ENCODE assay signal across 8 cellular contexts in genomic region chr11:44596541-44597276, GRCh38. TPM values are rescaled to one million over a fixed set of nuclear protein-coding genes. Genes with fewer than 3 reads are reported as not detected.
DNase-seq lines count a peak whose midpoint lies in the region; ATAC-seq, FAIRE-seq and TF ChIP-seq lines count a peak whose summit lies in the region.

No MANE protein-coding gene starts in this region.

- 66% methylated on average over 12 of the region's 12 CpGs for WGBS in prostate gland
- WGBS in SK-N-SH (ENCODE audit: low lambda C conversion rate), result 91% methylated on average over 10 of the region's 12 CpGs

- H4K20me1 ChIP-seq in astrocyte (ENCODE audit: insufficient read depth, low read length) (peaks cover 3% of the 10 kb centered on the region), SK-N-SH (ENCODE audit: insufficient read depth) (no peaks in the 10 kb centered on the region)

- no peaks in the 10 kb centered on the region for H3F3A ChIP-seq in SK-N-SH (replicated peaks; ENCODE audit: insufficient read depth)

- H3K4me2 ChIP-seq in astrocyte (ENCODE audit: low read length) (no peak overlapping the region), SK-N-SH (no peak overlapping the region)

- H3K79me2 ChIP-seq in astrocyte (ENCODE audit: insufficient read depth, low read length) (no peaks in the 10 kb centered on the region), SK-N-SH (ENCODE audit: insufficient read depth) (no peaks in the 10 kb centered on the region)

- peak overlapping the region; percentile 92 to 97 (median 94) for H3K27ac Mint-ChIP-seq in CD4-positive, CD25-positive, alpha-beta regulatory T cell
- no peak overlapping the region for H3K27ac Mint-ChIP-seq in astrocyte (ENCODE audit: unreplicated experiment)

- H3K9me3 Mint-ChIP-seq in CD4-positive, CD25-positive, alpha-beta regulatory T cell, result no peaks in the 10 kb centered on the region
- H3K9me3 Mint-ChIP-seq in astrocyte (ENCODE audit: unreplicated experiment), result no peaks in the 10 kb centered on the region

- H2AFZ ChIP-seq in astrocyte (ENCODE audit: low read depth, low read length) (no peak overlapping the region), SK-N-SH (ENCODE audit: low read depth) (no peak overlapping the region)

- TF ChIP-seq CTCF in astrocyte (IDR thresholded peaks at IDR 0.05; ENCODE audit: insufficient read depth, low read depth, low read length) (no peak), prostate gland (IDR thresholded peaks at IDR 0.05) (no peak), SK-N-SH (IDR thresholded peaks at IDR 0.05) (no peak)

- peaks cover 43% of the 10 kb centered on the region for H3K4me1 ChIP-seq in CD4-positive, CD25-positive, alpha-beta regulatory T cell (ENCODE audit: control insufficient read depth, insufficient read depth, low read length, poor library complexity, severe bottlenecking)
- H3K4me1 ChIP-seq in SJCRH30, result peaks cover 96% of the 10 kb centered on the region
- H3K4me1 ChIP-seq in astrocyte (ENCODE audit: insufficient read depth, low read length), result no peaks in the 10 kb centered on the region
- peaks cover 3% of the 10 kb centered on the region for H3K4me1 ChIP-seq in prostate gland (replicated peaks)
- H3K4me1 ChIP-seq in SK-N-SH (ENCODE audit: control insufficient read depth in 1 of 2, insufficient read depth in 2 of 2, low read depth in 1 of 2, low read length in 1 of 2), result peaks cover 0 to 33% of the 10 kb centered on the region in 2 experiments; a peak in 1 of 4 replicates

- peak; percentile 46 to 84 (median 51) for DNase-seq in CD4-positive, CD25-positive, alpha-beta regulatory T cell
- DNase-seq in SJCRH30 (peak; percentile 82 to 91), astrocyte (ENCODE audit: low read depth) (peak; percentile 32), prostate gland (ENCODE audit: low spot score) (no peak), SK-N-SH (no peak), H54 (ENCODE audit: insufficient read length, low spot score) (no peak), DMS53 (lab: John Stamatoyannopoulos, UW) (no peak)

- H3K9me3 ChIP-seq in CD4-positive, CD25-positive, alpha-beta regulatory T cell (ENCODE audit: control insufficient read depth in 2 of 2, low read length in 2 of 2), result no peaks in the 10 kb centered on the region
- H3K9me3 ChIP-seq in SJCRH30 (replicated peaks), result no peaks in the 10 kb centered on the region
- no peaks in the 10 kb centered on the region for H3K9me3 ChIP-seq in astrocyte (ENCODE audit: insufficient read depth, low read depth, low read length)
- no peaks in the 10 kb centered on the region for H3K9me3 ChIP-seq in prostate gland
- H3K9me3 ChIP-seq in SK-N-SH, result no peaks in the 10 kb centered on the region

- CTCF ChIA-PET in SK-N-SH (lab: Yijun Ruan, JAX), result interaction anchor here (1.1 to 1.7 kb wide), 4 partner anchors 20 to 311 kb away, joined by 3 to 8 read pairs (median 4); no protein-coding TSS in a partner anchor

- no peaks in the 10 kb centered on the region for H3K9me2 ChIP-seq in SK-N-SH

- peak overlapping the region; percentile 69 for H3K27ac ChIP-seq in CD4-positive, CD25-positive, alpha-beta regulatory T cell (ENCODE audit: insufficient read depth, low read length, poor library complexity, severe bottlenecking)
- H3K27ac ChIP-seq in SJCRH30 (peak overlapping the region; percentile 55), astrocyte (ENCODE audit: low read depth, low read length) (no peak overlapping the region), prostate gland (peak overlapping the region; percentile 34 to 49), SK-N-SH (ENCODE audit: low read depth in 2 of 2, low read length in 1 of 2) (no peak overlapping the region; a peak in 1 of 4 replicates)

- intact Hi-C loops in prostate gland (cut with DNase I), result no loop called here

- peaks cover 9% of the 10 kb centered on the region for H3K36me3 Mint-ChIP-seq in CD4-positive, CD25-positive, alpha-beta regulatory T cell
- H3K36me3 Mint-ChIP-seq in astrocyte (ENCODE audit: low read depth, unreplicated experiment), result peaks cover 10% of the 10 kb centered on the region

- TF ChIP-seq POLR2A in prostate gland (IDR thresholded peaks at IDR 0.05), result no peak
- TF ChIP-seq POLR2A in H54 (IDR thresholded peaks at IDR 0.05; ENCODE audit: low read depth, low read length), result no peak

- peak; percentile 61 to 70 for ATAC-seq in CD4-positive, CD25-positive, alpha-beta regulatory T cell (ENCODE audit: low read depth in 2 of 2)
- peak; percentile 41 for ATAC-seq in GM21717 (IDR thresholded peaks at IDR 0.05; ENCODE audit: unreplicated experiment)

- H3K36me3 ChIP-seq in CD4-positive, CD25-positive, alpha-beta regulatory T cell (ENCODE audit: control insufficient read depth, insufficient read depth, low read length), result peaks cover 5% of the 10 kb centered on the region
- H3K36me3 ChIP-seq in SJCRH30 (peaks cover 15% of the 10 kb centered on the region; the same call in 1 of the 2 replicates), astrocyte (ENCODE audit: insufficient read depth, low read length) (no peaks in the 10 kb centered on the region), prostate gland (no peaks in the 10 kb centered on the region), SK-N-SH (replicated peaks in 1 of 2; ENCODE audit: control insufficient read depth in 1 of 2, insufficient read depth in 2 of 2, low read length in 1 of 2) (no peaks in the 10 kb centered on the region)

- no peak for TF ChIP-seq EP300 in SK-N-SH (IDR thresholded peaks at IDR 0.05; ENCODE audit: borderline replicate concordance in 1 of 2, low read depth in 1 of 2, low read length in 1 of 2)

- H3K27me3 Mint-ChIP-seq in CD4-positive, CD25-positive, alpha-beta regulatory T cell, result no peaks in the 10 kb centered on the region
- H3K27me3 Mint-ChIP-seq in astrocyte (ENCODE audit: low read depth, unreplicated experiment), result peaks cover 2% of the 10 kb centered on the region

- H3K9ac ChIP-seq in astrocyte (ENCODE audit: low read length), result no peak overlapping the region
- no peak overlapping the region for H3K9ac ChIP-seq in SK-N-SH

- H3K4me3 ChIP-seq in CD4-positive, CD25-positive, alpha-beta regulatory T cell (ENCODE audit: low read depth, low read length), result peak overlapping the region; percentile 67
- H3K4me3 ChIP-seq in SJCRH30, result no peak overlapping the region
- H3K4me3 ChIP-seq in astrocyte (ENCODE audit: insufficient read depth, low read depth, low read length), result no peak overlapping the region
- H3K4me3 ChIP-seq in prostate gland, result no peak overlapping the region
- no peak overlapping the region for H3K4me3 ChIP-seq in SK-N-SH (ENCODE audit: low read depth in 2 of 2, low read length in 1 of 2)

- no peak for FAIRE-seq in astrocyte (lab: Jason Lieb, UNC)
- FAIRE-seq in H54 (lab: Jason Lieb, UNC), result no peak

- peaks cover 6 to 72% (median 39%) of the 10 kb centered on the region in 4 donors for H3K4me1 Mint-ChIP-seq in CD4-positive, CD25-positive, alpha-beta regulatory T cell
- H3K4me1 Mint-ChIP-seq in astrocyte (ENCODE audit: low read depth, unreplicated experiment), result peaks cover 10% of the 10 kb centered on the region

- peak overlapping the region; percentile 14 to 80 (median 74) for H3K4me3 Mint-ChIP-seq in CD4-positive, CD25-positive, alpha-beta regulatory T cell
- no peak overlapping the region for H3K4me3 Mint-ChIP-seq in astrocyte (ENCODE audit: unreplicated experiment)

- POLR2A ChIA-PET in SK-N-SH (lab: Yijun Ruan, JAX), result no interaction called here

- no peak for TF ChIP-seq RAD21 in SK-N-SH (IDR thresholded peaks at IDR 0.05; ENCODE audit: low read length)

- no peaks in the 10 kb centered on the region for H3K27me3 ChIP-seq in CD4-positive, CD25-positive, alpha-beta regulatory T cell (ENCODE audit: control insufficient read depth, insufficient read depth, low read length)
- H3K27me3 ChIP-seq in SJCRH30 (no peaks in the 10 kb centered on the region), astrocyte (ENCODE audit: insufficient read depth, low read length) (no peaks in the 10 kb centered on the region), prostate gland (replicated peaks; ENCODE audit: insufficient read depth) (no peaks in the 10 kb centered on the region), SK-N-SH (ENCODE audit: insufficient read depth) (no peaks in the 10 kb centered on the region)

TF ChIP-seq in SK-N-SH, 30 proteins besides CTCF, POLR2A, EP300 and RAD21 (continues in another document):
- TF ChIP-seq REST (IDR thresholded peaks at IDR 0.05; ENCODE audit: low read depth, low read length), result no peak
- no peak for TF ChIP-seq RFX5 (IDR thresholded peaks at IDR 0.05; ENCODE audit: low read length)

RNA-seq across cellular contexts. Expression of gene CD82, which starts 31.2 kb away (rescaled TPM):
- total RNA-seq in CD4-positive, CD25-positive, alpha-beta regulatory T cell, result 132 TPM
- 100 to 1,000 TPM in 3 of 4 donors, 10 to 100 TPM in 1; 81.0 to 167 (median 118) TPM for polyA plus RNA-seq in CD4-positive, CD25-positive, alpha-beta regulatory T cell
- total RNA-seq in SJCRH30 (2014; rRNA removed; shearing (Covaris generic)), result 81.8 and 90.6 TPM in 2 replicates
- total RNA-seq in astrocyte (74.5 and 90.6 TPM in 2 replicates), prostate gland (10 to 100 TPM; 35.1 to 54.6 TPM)
- polyA plus RNA-seq in SK-N-SH (2012; rRNA removed), result 35.6 and 39.2 TPM in 2 replicates
- polyA plus RNA-seq in SK-N-SH (2012; cell fraction: cytosol; rRNA removed), result 17.9 and 24.9 TPM in 2 replicates
- polyA plus RNA-seq in SK-N-SH (2012; cell fraction: nucleus; rRNA removed), result 12.5 and 16.5 TPM in 2 replicates

Comparison
In these comparisons a context has a peak if more than half of its experiments do, and no peak if none do; other contexts are left out.
1. DNase-seq: peak in CD4-positive, CD25-positive, alpha-beta regulatory T cell (3 of 3), SJCRH30 (2 of 2) and astrocyte (single experiment); none in prostate gland (single experiment), SK-N-SH (single experiment), H54 (single experiment) and DMS53 (single experiment).
2. H3K27ac ChIP-seq: peak in CD4-positive, CD25-positive, alpha-beta regulatory T cell (single experiment), SJCRH30 (single experiment) and prostate gland (2 of 2); none in astrocyte (single experiment) and SK-N-SH (0 of 2).